8 cellular contexts compared by ENCODE assay signal in the genomic region with DNA sequence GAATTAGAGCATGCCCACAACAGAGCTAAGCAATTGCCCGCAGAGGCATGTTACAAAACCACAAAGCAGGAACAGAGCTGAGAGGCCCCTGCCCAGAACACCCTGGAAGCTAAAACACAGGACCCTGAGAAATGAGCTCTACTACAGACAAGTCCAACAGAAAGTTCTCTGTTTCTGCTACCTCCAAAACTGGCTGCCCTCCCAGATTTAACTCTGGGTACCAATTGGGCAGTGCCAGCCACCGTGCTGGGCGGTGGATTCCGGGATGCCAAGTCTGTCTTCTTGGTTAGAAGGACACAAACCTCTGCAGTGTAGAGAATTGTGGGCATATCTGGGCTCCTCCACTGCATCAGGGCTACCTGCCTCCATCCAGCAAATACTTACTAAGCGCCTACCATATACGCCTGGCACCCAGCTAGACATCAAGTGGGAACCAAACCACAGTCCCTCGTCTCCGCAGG. TPM values are rescaled to one million over a fixed set of nuclear protein-coding genes. Genes with fewer than 3 reads are reported as not detected.
DNase-seq lines count a peak whose midpoint lies in the region; ATAC-seq and TF ChIP-seq lines count a peak whose summit lies in the region.

No MANE protein-coding gene starts in this region.

- TF ChIP-seq CTCF in nephron (IDR thresholded peaks at IDR 0.05; ENCODE audit: unreplicated experiment in 3 of 3), result no peak

- no peaks in the 10 kb centered on the region for H3K9me3 ChIP-seq in CD8-positive, alpha-beta memory T cell (ENCODE audit: low read length)
- no peaks in the 10 kb centered on the region for H3K9me3 ChIP-seq in NT2/D1 (ENCODE audit: insufficient read depth, low read length)

- peak overlapping the region; percentile 92 for H3K9ac ChIP-seq in NT2/D1 (ENCODE audit: insufficient read length, low read depth)

- CTCF ChIA-PET in CD8-positive, alpha-beta memory T cell (lab: Charles Lee), result interaction anchor here (1.1 to 1.4 kb wide), 2 partner anchors 44 to 173 kb away, joined by 4 to 5 read pairs; no protein-coding TSS in a partner anchor

- no peaks in the 10 kb centered on the region for H3K36me3 Mint-ChIP-seq in CD8-positive, alpha-beta memory T cell
- no peaks in the 10 kb centered on the region for H3K36me3 Mint-ChIP-seq in dendritic cell treated with granulocyte-macrophage colony-stimulating factor and Interleukin-4, amounts not matched to agents 40 ng/mL and 50 ng/mL, for 4 days (ENCODE audit: low read depth)
- no peaks in the 10 kb centered on the region for H3K36me3 Mint-ChIP-seq in nephron (ENCODE audit: low read depth)

- peaks cover 13% of the 10 kb centered on the region for H3K4me1 ChIP-seq in CD8-positive, alpha-beta memory T cell (ENCODE audit: insufficient read depth, low read length)
- H3K4me1 ChIP-seq in NT2/D1 (ENCODE audit: insufficient read depth, insufficient read length), result no peaks in the 10 kb centered on the region

- peak overlapping the region in 2 of 8 donors; percentile 11 to 97 for H3K27ac Mint-ChIP-seq in CD8-positive, alpha-beta memory T cell
- H3K27ac Mint-ChIP-seq in dendritic cell treated with granulocyte-macrophage colony-stimulating factor and Interleukin-4, amounts not matched to agents 40 ng/mL and 50 ng/mL, for 4 days, result peak overlapping the region; percentile 67
- H3K27ac Mint-ChIP-seq in nephron, result peak overlapping the region; percentile 21 to 79 (median 77)

- peak overlapping the region; percentile 9 for H3K27ac ChIP-seq in CD8-positive, alpha-beta memory T cell (ENCODE audit: low read depth, low read length)

- H3K27me3 ChIP-seq in CD8-positive, alpha-beta memory T cell (ENCODE audit: insufficient read depth, low read length, poor library complexity, severe bottlenecking), result no peaks in the 10 kb centered on the region
- peaks cover 17% of the 10 kb centered on the region for H3K27me3 ChIP-seq in NT2/D1 (ENCODE audit: insufficient read depth, insufficient read length)

- peak overlapping the region; percentile 51 for H3K4me3 ChIP-seq in CD8-positive, alpha-beta memory T cell (ENCODE audit: low read length)
- H3K4me3 ChIP-seq in NT2/D1 (ENCODE audit: insufficient read length, low read depth), result peak overlapping the region; percentile 77

- POLR2A ChIA-PET in CD8-positive, alpha-beta memory T cell (lab: Charles Lee), result no interaction called here

- H3K36me3 ChIP-seq in CD8-positive, alpha-beta memory T cell (ENCODE audit: insufficient read depth, low read length), result no peaks in the 10 kb centered on the region
- H3K36me3 ChIP-seq in NT2/D1 (ENCODE audit: insufficient read depth, insufficient read length, low read length), result peaks cover 4% of the 10 kb centered on the region

- H3K27me3 Mint-ChIP-seq in CD8-positive, alpha-beta memory T cell, result peaks cover 9 to 17% of the 10 kb centered on the region in 2 donors
- peaks cover 4% of the 10 kb centered on the region for H3K27me3 Mint-ChIP-seq in dendritic cell treated with granulocyte-macrophage colony-stimulating factor and Interleukin-4, amounts not matched to agents 40 ng/mL and 50 ng/mL, for 4 days
- H3K27me3 Mint-ChIP-seq in nephron (ENCODE audit: low read depth), result peaks cover 22% of the 10 kb centered on the region

- peak in 1 of 5 donors; percentile 24 for DNase-seq in CD8-positive, alpha-beta memory T cell
- DNase-seq in NT2/D1 (ENCODE audit: low read depth, low spot score) (no peak), NCI-H2171 (lab: John Stamatoyannopoulos, UW) (no peak), NCI-H774 (lab: John Stamatoyannopoulos, UW) (no peak)

- intact Hi-C loops in dendritic cell treated with granulocyte-macrophage colony-stimulating factor and Interleukin-4, amounts not matched to agents 40 ng/mL and 50 ng/mL, for 4 days (cut with micrococcal nuclease), result loop anchor here (5.0 kb wide), 2 partner anchors 33 to 88 kb away; no protein-coding TSS in a partner anchor

- peak overlapping the region; percentile 73 to 90 (median 79) for H3K4me3 Mint-ChIP-seq in CD8-positive, alpha-beta memory T cell
- peak overlapping the region; percentile 82 for H3K4me3 Mint-ChIP-seq in dendritic cell treated with granulocyte-macrophage colony-stimulating factor and Interleukin-4, amounts not matched to agents 40 ng/mL and 50 ng/mL, for 4 days
- H3K4me3 Mint-ChIP-seq in nephron, result peak overlapping the region; percentile 86 to 90 (median 89)

- ATAC-seq in GM18868 (IDR thresholded peaks at IDR 0.05; ENCODE audit: unreplicated experiment) (no peak), GM18873 (IDR thresholded peaks at IDR 0.05; ENCODE audit: low FRiP score, unreplicated experiment) (no peak)

- H3K4me1 Mint-ChIP-seq in CD8-positive, alpha-beta memory T cell, result peaks cover 3 to 17% (median 14%) of the 10 kb centered on the region in 3 donors
- peaks cover 35% of the 10 kb centered on the region for H3K4me1 Mint-ChIP-seq in dendritic cell treated with granulocyte-macrophage colony-stimulating factor and Interleukin-4, amounts not matched to agents 40 ng/mL and 50 ng/mL, for 4 days (ENCODE audit: low read depth)
- H3K4me1 Mint-ChIP-seq in nephron, result peaks cover 9% of the 10 kb centered on the region

- H3K9me3 Mint-ChIP-seq in CD8-positive, alpha-beta memory T cell, result no peaks in the 10 kb centered on the region
- no peaks in the 10 kb centered on the region for H3K9me3 Mint-ChIP-seq in dendritic cell treated with granulocyte-macrophage colony-stimulating factor and Interleukin-4, amounts not matched to agents 40 ng/mL and 50 ng/mL, for 4 days
- no peaks in the 10 kb centered on the region for H3K9me3 Mint-ChIP-seq in nephron

RNA-seq across cellular contexts. Expression of a gene that starts 1.0 kb away (rescaled TPM):
- 1 to 10 TPM; 4.1 to 4.4 TPM for total RNA-seq in CD8-positive, alpha-beta memory T cell
- 0.20 TPM for polyA plus RNA-seq in CD8-positive, alpha-beta memory T cell

RNA-seq across cellular contexts. Expression of a gene that starts 55.9 kb away (rescaled TPM):
- total RNA-seq in CD8-positive, alpha-beta memory T cell, result 10 to 100 TPM; 50.5 to 53.8 TPM
- polyA plus RNA-seq in CD8-positive, alpha-beta memory T cell, result 35.0 TPM
